ENCODE assay signal across 8 cellular contexts in genomic region chr2:36355157-36355889, GRCh38. TPM values are rescaled to one million over a fixed set of nuclear protein-coding genes. Genes with fewer than 3 reads are reported as not detected.
DNase-seq lines count a peak whose midpoint lies in the region; ATAC-seq and TF ChIP-seq lines count a peak whose summit lies in the region.

A gene with protein sequence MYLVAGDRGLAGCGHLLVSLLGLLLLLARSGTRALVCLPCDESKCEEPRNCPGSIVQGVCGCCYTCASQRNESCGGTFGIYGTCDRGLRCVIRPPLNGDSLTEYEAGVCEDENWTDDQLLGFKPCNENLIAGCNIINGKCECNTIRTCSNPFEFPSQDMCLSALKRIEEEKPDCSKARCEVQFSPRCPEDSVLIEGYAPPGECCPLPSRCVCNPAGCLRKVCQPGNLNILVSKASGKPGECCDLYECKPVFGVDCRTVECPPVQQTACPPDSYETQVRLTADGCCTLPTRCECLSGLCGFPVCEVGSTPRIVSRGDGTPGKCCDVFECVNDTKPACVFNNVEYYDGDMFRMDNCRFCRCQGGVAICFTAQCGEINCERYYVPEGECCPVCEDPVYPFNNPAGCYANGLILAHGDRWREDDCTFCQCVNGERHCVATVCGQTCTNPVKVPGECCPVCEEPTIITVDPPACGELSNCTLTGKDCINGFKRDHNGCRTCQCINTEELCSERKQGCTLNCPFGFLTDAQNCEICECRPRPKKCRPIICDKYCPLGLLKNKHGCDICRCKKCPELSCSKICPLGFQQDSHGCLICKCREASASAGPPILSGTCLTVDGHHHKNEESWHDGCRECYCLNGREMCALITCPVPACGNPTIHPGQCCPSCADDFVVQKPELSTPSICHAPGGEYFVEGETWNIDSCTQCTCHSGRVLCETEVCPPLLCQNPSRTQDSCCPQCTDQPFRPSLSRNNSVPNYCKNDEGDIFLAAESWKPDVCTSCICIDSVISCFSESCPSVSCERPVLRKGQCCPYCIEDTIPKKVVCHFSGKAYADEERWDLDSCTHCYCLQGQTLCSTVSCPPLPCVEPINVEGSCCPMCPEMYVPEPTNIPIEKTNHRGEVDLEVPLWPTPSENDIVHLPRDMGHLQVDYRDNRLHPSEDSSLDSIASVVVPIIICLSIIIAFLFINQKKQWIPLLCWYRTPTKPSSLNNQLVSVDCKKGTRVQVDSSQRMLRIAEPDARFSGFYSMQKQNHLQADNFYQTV (plus strand): TSS chr2:36355778. CDS start chr2:36356293, 515 bp downstream.

- peak; percentile 53 for ATAC-seq in HG02885 (IDR thresholded peaks at IDR 0.05; ENCODE audit: poor library complexity, unreplicated experiment)
- ATAC-seq in activated T-cell treated with anti-CD3 and anti-CD28 coated beads, Interleukin-2, amount 50 U/mL, for 72 hours (replicated peaks in 1 of 2) = peak; percentile 71 to 75

- H3K36me3 ChIP-seq in esophagus muscularis mucosa (no peaks in the 10 kb centered on the region), mucosa of rectum (ENCODE audit: control insufficient read depth in 2 of 2, insufficient read depth in 2 of 2, low read length in 2 of 2) (no peaks in the 10 kb centered on the region)

- TF ChIP-seq POLR2A in esophagus muscularis mucosa (IDR thresholded peaks at IDR 0.05; ENCODE audit: low read depth) = peak; percentile 57

- no peak for TF ChIP-seq CTCF in esophagus muscularis mucosa (IDR thresholded peaks at IDR 0.05)

- no peak within 1 kb of the TSS for H3K27ac Mint-ChIP-seq in activated T-cell treated with anti-CD3 and anti-CD28 coated beads, Interleukin-2, amount 50 U/mL, for 72 hours

- intact Hi-C loops in esophagus muscularis mucosa (cut with DNase I) = loop anchor here (10.0 kb wide), 1 partner anchor 99 kb away; no protein-coding TSS in a partner anchor

- peaks cover 56% of the 10 kb centered on the region for H3K27me3 Mint-ChIP-seq in activated T-cell treated with anti-CD3 and anti-CD28 coated beads, Interleukin-2, amount 50 U/mL, for 72 hours (ENCODE audit: low read depth)

- H3K4me3 ChIP-seq in esophagus muscularis mucosa (peak within 1 kb of the TSS; percentile 81 to 98 (median 88)), mucosa of rectum (ENCODE audit: low read length in 2 of 2) (peak within 1 kb of the TSS; percentile 73 to 89)

- H3K4me1 Mint-ChIP-seq in activated T-cell treated with anti-CD3 and anti-CD28 coated beads, Interleukin-2, amount 50 U/mL, for 72 hours (ENCODE audit: low read depth) = peaks cover 39% of the 10 kb centered on the region

- H3K27me3 ChIP-seq in esophagus muscularis mucosa (no peaks in the 10 kb centered on the region), mucosa of rectum (ENCODE audit: control insufficient read depth in 2 of 2, insufficient read depth in 2 of 2, low read length in 2 of 2) (no peaks in the 10 kb centered on the region)

- TF ChIP-seq EP300 in esophagus muscularis mucosa (IDR thresholded peaks at IDR 0.05) = no peak

- WGBS in esophagus muscularis mucosa = 2% methylated on average over 29 of the region's 82 CpGs

- no peaks in the 10 kb centered on the region for H3K36me3 Mint-ChIP-seq in activated T-cell treated with anti-CD3 and anti-CD28 coated beads, Interleukin-2, amount 50 U/mL, for 72 hours (ENCODE audit: insufficient read depth in 2 of 2)

- H3K9me3 ChIP-seq in esophagus muscularis mucosa = no peaks in the 10 kb centered on the region
- no peaks in the 10 kb centered on the region for H3K9me3 ChIP-seq in mucosa of rectum (ENCODE audit: control insufficient read depth in 2 of 2, low read length in 2 of 2)

- H3K4me1 ChIP-seq in esophagus muscularis mucosa (peaks cover 30 to 60% (median 54%) of the 10 kb centered on the region in 4 donors), mucosa of rectum (ENCODE audit: control insufficient read depth in 2 of 2, insufficient read depth in 2 of 2, low read length in 2 of 2) (peaks cover 21 to 32% of the 10 kb centered on the region in 2 donors)

- H3K9me3 Mint-ChIP-seq in activated T-cell treated with anti-CD3 and anti-CD28 coated beads, Interleukin-2, amount 50 U/mL, for 72 hours = no peaks in the 10 kb centered on the region

- peak within 1 kb of the TSS; percentile 82 to 92 for H3K4me3 Mint-ChIP-seq in activated T-cell treated with anti-CD3 and anti-CD28 coated beads, Interleukin-2, amount 50 U/mL, for 72 hours

- peak within 1 kb of the TSS; percentile 91 to 94 (median 94) for H3K27ac ChIP-seq in esophagus muscularis mucosa (replicated peaks in 1 of 4)
- H3K27ac ChIP-seq in mucosa of rectum (ENCODE audit: low read depth in 2 of 2, low read length in 2 of 2) = peak within 1 kb of the TSS; percentile 83 to 85

- DNase-seq in NK-92 treated with Interleukin-12 subunit alpha and Interleukin-12 subunit beta, amount 100 ng/mL, for 24 hours (lab: John Stamatoyannopoulos, UW) = peak; percentile 11
- DNase-seq in NK-92 (lab: John Stamatoyannopoulos, UW; ENCODE audit: unreplicated experiment) (no peak), NCI-H748 treated with DMSO at 0.1 percent for 48 hours (lab: John Stamatoyannopoulos, UW) (peak; percentile 33), esophagus muscularis mucosa (ENCODE audit: extremely low spot score) (peak; percentile 95)
- peak; percentile 63 for DNase-seq in activated T-cell treated with anti-CD3 and anti-CD28 coated beads, Interleukin-2, amount 50 U/mL, for 72 hours
- DNase-seq in stimulated activated naive CD4-positive, alpha-beta T cell treated with Interleukin-2 at 50 U/mL for 16 hours (lab: John Stamatoyannopoulos, UW) = peak; percentile 47

- H3K9ac ChIP-seq in mucosa of rectum (ENCODE audit: low read depth in 1 of 2, low read length in 2 of 2) = peak within 1 kb of the TSS; percentile 71 to 89

RNA-seq across cellular contexts. Expression of the gene that starts here (rescaled TPM):
- total RNA-seq in activated T-cell treated with anti-CD3 and anti-CD28 coated beads, Interleukin-2, amount 50 U/mL, for 72 hours = 1 to 10 TPM; 2.6 to 3.3 TPM
- 100 to 1,000 TPM; 140 to 429 (median 201) TPM for total RNA-seq in esophagus muscularis mucosa

Comparison
In these comparisons a context has a peak if more than half of its experiments do, and no peak if none do; other contexts are left out.
1. RNA of the gene that starts here (total RNA-seq): 140 to 429 TPM in esophagus muscularis mucosa; 2.6 to 3.3 TPM in activated T-cell treated with anti-CD3 and anti-CD28 coated beads, Interleukin-2, amount 50 U/mL, for 72 hours; every median in the first group is over 10 times any median in the second.